In genomic region chr3:140467104-140467577, GRCh38 we compare ENCODE assay signal across 11 cellular contexts.
DNase-seq lines count a peak whose midpoint lies in the region; ATAC-seq and TF ChIP-seq lines count a peak whose summit lies in the region.
"Had no signal": no experiment of that assay in that cellular context is flagged by ENCODE, and none has a peak within 500 bp of the region (broad histone marks: within the 10 kb centered on the region; RNA-seq: fewer than 3 reads in every experiment).

No MANE protein-coding gene starts in this region.

- no peak for TF ChIP-seq CTCF in epithelial cell of proximal tubule (conservative IDR thresholded peaks at IDR 0.05; ENCODE audit: low read depth, low read length)

- ATAC-seq in GM21717 (IDR thresholded peaks at IDR 0.05; ENCODE audit: unreplicated experiment), result no peak
- no peak for ATAC-seq in GM19324 (IDR thresholded peaks at IDR 0.05; ENCODE audit: low FRiP score, unreplicated experiment)

- DNase-seq in ELF-1 (ENCODE audit: low read depth, low spot score) (peak; percentile 31), LoVo (ENCODE audit: low spot score) (peak; percentile 64), epithelial cell of proximal tubule (ENCODE audit: low read depth) (peak; percentile 77), non-pigmented ciliary epithelial cell (ENCODE audit: low read depth) (peak; percentile 35), NCI-H1436 (lab: John Stamatoyannopoulos, UW) (no peak), activated gamma-delta T cell treated with Interleukin-2 at 50 U/mL for 16 hours (no peak)
- DNase-seq: DMS79, NCI-H187 had no signal

- H3K4me3 ChIP-seq in epithelial cell of proximal tubule (ENCODE audit: low read depth, low read length), result no peak overlapping the region
- H3K4me3 ChIP-seq: ascending aorta had no signal

Comparison
In these comparisons a context has a peak if more than half of its experiments do, and no peak if none do; other contexts are left out.
1. DNase-seq: peak in ELF-1 (single experiment), LoVo (single experiment), epithelial cell of proximal tubule (single experiment) and non-pigmented ciliary epithelial cell (single experiment); none in NCI-H1436 (single experiment) and activated gamma-delta T cell treated with Interleukin-2 at 50 U/mL for 16 hours (single experiment).